11 cellular contexts compared by ENCODE assay signal in the genomic region with DNA sequence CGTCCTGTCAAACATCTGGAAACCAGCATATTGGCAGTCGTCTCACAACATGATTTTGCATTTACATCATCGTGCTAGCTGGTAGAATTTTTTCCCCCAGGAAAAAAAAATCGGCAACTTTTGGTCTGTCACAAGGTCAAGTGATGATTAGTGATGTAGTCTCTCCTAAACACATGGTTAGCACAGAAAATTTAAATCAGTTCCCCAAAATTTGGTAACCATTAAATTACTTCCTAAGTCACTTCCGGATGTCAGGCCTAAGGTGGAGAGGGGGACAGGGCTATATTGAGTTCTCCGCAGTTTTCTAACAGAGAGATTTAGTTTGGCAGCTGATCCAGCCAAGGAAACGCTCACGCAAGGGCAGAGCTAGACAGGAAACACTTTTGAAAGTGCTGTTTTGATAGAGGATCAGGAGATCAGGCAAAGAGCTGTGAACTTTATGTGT.
DNase-seq lines count a peak whose midpoint lies in the region; ATAC-seq and TF ChIP-seq lines count a peak whose summit lies in the region.
"Had no signal": no experiment of that assay in that cellular context is flagged by ENCODE, and none has a peak within 500 bp of the region (broad histone marks: within the 10 kb centered on the region; RNA-seq: fewer than 3 reads in every experiment).

No MANE protein-coding gene starts in this region.

- H3K79me2 ChIP-seq in smooth muscle cell (ENCODE audit: low read depth) (no peaks in the 10 kb centered on the region), Karpas-422 (ENCODE audit: low read length) (no peaks in the 10 kb centered on the region)

- H3K4me2 ChIP-seq in smooth muscle cell (no peak overlapping the region), Karpas-422 (ENCODE audit: low read depth, low read length, poor library complexity, severe bottlenecking) (no peak overlapping the region)
- H3K4me2 ChIP-seq: KMS-11 had no signal

- H3K27ac Mint-ChIP-seq in WTC11 = 0 out of 2 replicates have a peak overlapping the region, but pooled peaks have one; percentile 60
- H3K27ac Mint-ChIP-seq: activated naive CD4-positive, alpha-beta T cell treated with anti-CD3 and anti-CD28 coated beads, Interleukin-2, amount 50 U/mL, for 24 hours had no signal

- POLR2A ChIA-PET in WTC11 (lab: Charles Lee) = no interaction called here

- no peaks in the 10 kb centered on the region for H3K9me3 Mint-ChIP-seq in WTC11
- H3K9me3 Mint-ChIP-seq: activated naive CD4-positive, alpha-beta T cell treated with anti-CD3 and anti-CD28 coated beads, Interleukin-2, amount 50 U/mL, for 24 hours had no signal

- DNase-seq in ELR (ENCODE audit: low read depth) = peak; percentile 28
- no peak for DNase-seq in WTC11 (ENCODE audit: low spot score)
- no peak for DNase-seq in right atrium auricular region (ENCODE audit: low spot score)
- DNase-seq in smooth muscle cell (lab: John Stamatoyannopoulos, UW; ENCODE audit: unreplicated experiment) = no peak
- no peak for DNase-seq in NCI-H2081 (lab: John Stamatoyannopoulos, UW)
- no peak for DNase-seq in Karpas-422
- DNase-seq: NCI-H2081 treated with DMSO at 0.1 percent for 48 hours had no signal

- no peaks in the 10 kb centered on the region for H3K27me3 ChIP-seq in right atrium auricular region
- H3K27me3 ChIP-seq in smooth muscle cell (ENCODE audit: low read depth) = no peaks in the 10 kb centered on the region
- no peaks in the 10 kb centered on the region for H3K27me3 ChIP-seq in Karpas-422 (ENCODE audit: low read length)

- H3K4me1 ChIP-seq in right atrium auricular region = peaks cover 0 to 14% of the 10 kb centered on the region in 2 donors
- no peaks in the 10 kb centered on the region for H3K4me1 ChIP-seq in smooth muscle cell (ENCODE audit: low read depth)
- H3K4me1 ChIP-seq in Karpas-422 (ENCODE audit: low read length) = no peaks in the 10 kb centered on the region

- H3K9me2 ChIP-seq in Karpas-422 (replicated peaks; ENCODE audit: insufficient read depth, low read length) = no peaks in the 10 kb centered on the region

- CTCF ChIA-PET in WTC11 (lab: Charles Lee) = no interaction called here

- peaks cover 4% of the 10 kb centered on the region for H3F3A ChIP-seq in smooth muscle cell (ENCODE audit: low read depth)

- H3K4me3 ChIP-seq in right atrium auricular region (no peak overlapping the region), smooth muscle cell (no peak overlapping the region), Karpas-422 (ENCODE audit: low read length) (no peak overlapping the region)

- no peak overlapping the region for H3K9ac ChIP-seq in smooth muscle cell (ENCODE audit: low read depth)
- no peak overlapping the region for H3K9ac ChIP-seq in Karpas-422 (ENCODE audit: low read length)
- H3K9ac ChIP-seq: KMS-11 had no signal

- H2AFZ ChIP-seq in smooth muscle cell (ENCODE audit: low read depth) = no peak overlapping the region
- no peak overlapping the region for H2AFZ ChIP-seq in Karpas-422 (ENCODE audit: low read length)

- H3K4me3 Mint-ChIP-seq in WTC11 = no peak overlapping the region
- H3K4me3 Mint-ChIP-seq: activated naive CD4-positive, alpha-beta T cell treated with anti-CD3 and anti-CD28 coated beads, Interleukin-2, amount 50 U/mL, for 24 hours had no signal

- TF ChIP-seq CTCF in WTC11 (IDR thresholded peaks at IDR 0.05) = no peak
- TF ChIP-seq CTCF in right atrium auricular region (IDR thresholded peaks at IDR 0.05) = no peak
- TF ChIP-seq CTCF in smooth muscle cell (IDR thresholded peaks at IDR 0.05; ENCODE audit: borderline replicate concordance, insufficient read depth, poor library complexity, severe bottlenecking) = no peak

- H3K27ac ChIP-seq in right atrium auricular region (peak overlapping the region; percentile 4 to 26), smooth muscle cell (ENCODE audit: low read depth) (peak overlapping the region; percentile 29), Karpas-422 (ENCODE audit: low read length) (no peak overlapping the region)
- H3K27ac ChIP-seq: KMS-11 had no signal

- no peaks in the 10 kb centered on the region for H3K27me3 Mint-ChIP-seq in WTC11 (ENCODE audit: low read depth)
- H3K27me3 Mint-ChIP-seq: activated naive CD4-positive, alpha-beta T cell treated with anti-CD3 and anti-CD28 coated beads, Interleukin-2, amount 50 U/mL, for 24 hours had no signal

- no peaks in the 10 kb centered on the region for H3K4me1 Mint-ChIP-seq in WTC11

- ATAC-seq in WTC11 (no peak), HG02981 (IDR thresholded peaks at IDR 0.05; ENCODE audit: unreplicated experiment) (no peak), HG03378 (IDR thresholded peaks at IDR 0.05; ENCODE audit: unreplicated experiment) (no peak)

- no peaks in the 10 kb centered on the region for H3K36me3 Mint-ChIP-seq in WTC11
- H3K36me3 Mint-ChIP-seq: activated naive CD4-positive, alpha-beta T cell treated with anti-CD3 and anti-CD28 coated beads, Interleukin-2, amount 50 U/mL, for 24 hours had no signal

- H3K36me3 ChIP-seq in right atrium auricular region (no peaks in the 10 kb centered on the region), smooth muscle cell (ENCODE audit: low read depth) (no peaks in the 10 kb centered on the region), Karpas-422 (ENCODE audit: insufficient read depth, low read length) (no peaks in the 10 kb centered on the region)

- WGBS in smooth muscle cell (ENCODE audit: low lambda C conversion rate) = 69% methylated on average over 8 of the region's 8 CpGs

- no peaks in the 10 kb centered on the region for H4K20me1 ChIP-seq in smooth muscle cell (ENCODE audit: low read depth)
- no peaks in the 10 kb centered on the region for H4K20me1 ChIP-seq in Karpas-422 (ENCODE audit: insufficient read depth, low read depth, low read length)

- H3K9me3 ChIP-seq in right atrium auricular region (no peaks in the 10 kb centered on the region), smooth muscle cell (replicated peaks; ENCODE audit: low read depth) (no peaks in the 10 kb centered on the region), Karpas-422 (ENCODE audit: low read length) (no peaks in the 10 kb centered on the region)

TF ChIP-seq in WTC11, 78 proteins besides CTCF, POLR2A, EP300 and RAD21 (continues in another document):
- TF ChIP-seq, protein P1, sequence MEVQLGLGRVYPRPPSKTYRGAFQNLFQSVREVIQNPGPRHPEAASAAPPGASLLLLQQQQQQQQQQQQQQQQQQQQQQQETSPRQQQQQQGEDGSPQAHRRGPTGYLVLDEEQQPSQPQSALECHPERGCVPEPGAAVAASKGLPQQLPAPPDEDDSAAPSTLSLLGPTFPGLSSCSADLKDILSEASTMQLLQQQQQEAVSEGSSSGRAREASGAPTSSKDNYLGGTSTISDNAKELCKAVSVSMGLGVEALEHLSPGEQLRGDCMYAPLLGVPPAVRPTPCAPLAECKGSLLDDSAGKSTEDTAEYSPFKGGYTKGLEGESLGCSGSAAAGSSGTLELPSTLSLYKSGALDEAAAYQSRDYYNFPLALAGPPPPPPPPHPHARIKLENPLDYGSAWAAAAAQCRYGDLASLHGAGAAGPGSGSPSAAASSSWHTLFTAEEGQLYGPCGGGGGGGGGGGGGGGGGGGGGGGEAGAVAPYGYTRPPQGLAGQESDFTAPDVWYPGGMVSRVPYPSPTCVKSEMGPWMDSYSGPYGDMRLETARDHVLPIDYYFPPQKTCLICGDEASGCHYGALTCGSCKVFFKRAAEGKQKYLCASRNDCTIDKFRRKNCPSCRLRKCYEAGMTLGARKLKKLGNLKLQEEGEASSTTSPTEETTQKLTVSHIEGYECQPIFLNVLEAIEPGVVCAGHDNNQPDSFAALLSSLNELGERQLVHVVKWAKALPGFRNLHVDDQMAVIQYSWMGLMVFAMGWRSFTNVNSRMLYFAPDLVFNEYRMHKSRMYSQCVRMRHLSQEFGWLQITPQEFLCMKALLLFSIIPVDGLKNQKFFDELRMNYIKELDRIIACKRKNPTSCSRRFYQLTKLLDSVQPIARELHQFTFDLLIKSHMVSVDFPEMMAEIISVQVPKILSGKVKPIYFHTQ (CRISPR knock-in tag; IDR thresholded peaks at IDR 0.05) = no peak
- no peak for TF ChIP-seq ZNF263 (CRISPR knock-in tag; IDR thresholded peaks at IDR 0.05; ENCODE audit: low read depth)
- no peak for TF ChIP-seq RELA (CRISPR knock-in tag; IDR thresholded peaks at IDR 0.05; ENCODE audit: borderline replicate concordance)
- TF ChIP-seq, protein P2, sequence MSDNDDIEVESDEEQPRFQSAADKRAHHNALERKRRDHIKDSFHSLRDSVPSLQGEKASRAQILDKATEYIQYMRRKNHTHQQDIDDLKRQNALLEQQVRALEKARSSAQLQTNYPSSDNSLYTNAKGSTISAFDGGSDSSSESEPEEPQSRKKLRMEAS (CRISPR knock-in tag; IDR thresholded peaks at IDR 0.05) = no peak
- TF ChIP-seq ZNF219 (CRISPR knock-in tag; IDR thresholded peaks at IDR 0.05; ENCODE audit: borderline replicate concordance) = no peak
- no peak for TF ChIP-seq ZNF671 (CRISPR knock-in tag; IDR thresholded peaks at IDR 0.05)
- TF ChIP-seq, protein P3, sequence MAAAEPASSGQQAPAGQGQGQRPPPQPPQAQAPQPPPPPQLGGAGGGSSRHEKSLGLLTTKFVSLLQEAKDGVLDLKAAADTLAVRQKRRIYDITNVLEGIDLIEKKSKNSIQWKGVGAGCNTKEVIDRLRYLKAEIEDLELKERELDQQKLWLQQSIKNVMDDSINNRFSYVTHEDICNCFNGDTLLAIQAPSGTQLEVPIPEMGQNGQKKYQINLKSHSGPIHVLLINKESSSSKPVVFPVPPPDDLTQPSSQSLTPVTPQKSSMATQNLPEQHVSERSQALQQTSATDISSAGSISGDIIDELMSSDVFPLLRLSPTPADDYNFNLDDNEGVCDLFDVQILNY (CRISPR knock-in tag; IDR thresholded peaks at IDR 0.05) = no peak
- no peak for TF ChIP-seq FOXP1 (CRISPR knock-in tag; IDR thresholded peaks at IDR 0.05; ENCODE audit: borderline replicate concordance)
- no peak for TF ChIP-seq OVOL2 (CRISPR knock-in tag; IDR thresholded peaks at IDR 0.05; ENCODE audit: borderline replicate concordance)
- TF ChIP-seq NR3C1 (CRISPR knock-in tag; conservative IDR thresholded peaks at IDR 0.05; ENCODE audit: low read depth) = no peak
- no peak for TF ChIP-seq TEAD1 (CRISPR knock-in tag; IDR thresholded peaks at IDR 0.05)
- TF ChIP-seq, protein P4, sequence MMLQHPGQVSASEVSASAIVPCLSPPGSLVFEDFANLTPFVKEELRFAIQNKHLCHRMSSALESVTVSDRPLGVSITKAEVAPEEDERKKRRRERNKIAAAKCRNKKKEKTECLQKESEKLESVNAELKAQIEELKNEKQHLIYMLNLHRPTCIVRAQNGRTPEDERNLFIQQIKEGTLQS (CRISPR knock-in tag; conservative IDR thresholded peaks at IDR 0.05) = no peak
